In the genomic region with DNA sequence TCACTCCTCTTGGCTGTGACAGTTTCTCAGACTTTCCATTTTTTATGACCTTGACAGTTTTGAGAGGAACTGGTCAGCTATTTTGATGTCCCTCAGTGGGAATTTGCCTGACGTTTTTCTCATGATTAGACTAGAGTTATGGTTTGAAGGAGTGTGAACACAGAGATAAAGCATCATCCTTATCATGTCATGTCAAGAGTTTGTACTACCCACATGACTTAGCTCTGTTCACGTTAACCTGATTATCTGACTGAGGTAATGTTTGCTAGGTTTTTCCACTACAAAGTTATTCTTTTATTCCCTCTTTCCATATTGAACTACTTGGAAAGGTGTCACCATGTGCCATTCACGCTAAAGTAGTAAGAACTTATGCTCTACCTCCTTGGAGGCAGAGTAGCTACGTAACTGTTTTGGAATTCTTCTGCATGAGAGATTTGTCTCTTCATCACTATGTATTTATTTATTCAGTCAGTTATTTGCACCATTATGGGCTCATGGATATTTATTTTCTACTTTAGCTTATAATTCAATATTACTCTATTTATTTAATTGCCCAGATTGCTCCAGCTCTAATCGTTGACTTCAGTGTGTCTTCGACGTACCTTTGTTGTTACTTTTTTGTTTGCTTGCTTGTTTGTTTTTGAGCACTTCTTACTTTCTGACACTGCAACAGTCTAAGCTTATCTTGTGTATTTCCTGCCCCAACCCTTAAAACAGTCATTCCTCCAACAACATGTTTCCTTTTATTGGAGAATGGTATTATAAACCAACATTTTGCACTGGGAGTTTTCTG, we compare ENCODE assay signal across 19 cellular contexts. TPM values are rescaled to one million over a fixed set of nuclear protein-coding genes. Genes with fewer than 3 reads are reported as not detected.
A peak's percentile ranks its signal among the peaks of the same experiment; 100 is the strongest.
DNase-seq lines count a peak whose midpoint lies in the region; ATAC-seq and TF ChIP-seq lines count a peak whose summit lies in the region.
"Had no signal": no experiment of that assay in that cellular context is flagged by ENCODE, and none has a peak within 500 bp of the region (broad histone marks: within the 10 kb centered on the region; RNA-seq: fewer than 3 reads in every experiment).

No MANE protein-coding gene starts in this region.

- no peak overlapping the region for H4K8ac ChIP-seq in IMR-90 (ENCODE audit: low read depth in 2 of 2, low read length in 2 of 2)
- no peak overlapping the region for H4K8ac ChIP-seq in mesendoderm (ENCODE audit: low read depth, low read length)

- no peak overlapping the region for H2BK5ac ChIP-seq in IMR-90 (ENCODE audit: low read depth, low read length, poor library complexity, severe bottlenecking)
- no peak overlapping the region for H2BK5ac ChIP-seq in mesendoderm (ENCODE audit: low read length)

- H3K27me3 ChIP-seq in IMR-90 (ENCODE audit: control insufficient read depth, insufficient read depth, low read length) (no peaks in the 10 kb centered on the region), mesendoderm (ENCODE audit: insufficient read depth, low read length, poor library complexity) (no peaks in the 10 kb centered on the region)
- H3K27me3 ChIP-seq: BE2C had no signal

- dilution Hi-C loops in IMR-90 (cut with HindIII; ENCODE audit: low sequenced_read_pairs, unreplicated experiment) = no loop called here

- no peaks in the 10 kb centered on the region for H3K4me1 Mint-ChIP-seq in activated CD4-positive, alpha-beta T cell treated with anti-CD3 and anti-CD28 coated beads for 36 hours

- intact Hi-C loops in IMR-90 (cut with micrococcal nuclease) (no loop called here), left ventricle myocardium superior (cut with micrococcal nuclease) (no loop called here)
- intact Hi-C loops in activated CD4-positive, alpha-beta T cell treated with anti-CD3 and anti-CD28 coated beads for 36 hours (cut with DNase I, micrococcal nuclease) = no loop called here

- H3K4me3 ChIP-seq in IMR-90 (ENCODE audit: insufficient read depth, low read depth, low read length) = no peak overlapping the region
- no peak overlapping the region for H3K4me3 ChIP-seq in mesendoderm (ENCODE audit: low read length)

- H4K5ac ChIP-seq in IMR-90 (ENCODE audit: low read depth, low read length) (no peak overlapping the region), mesendoderm (ENCODE audit: low read length) (no peak overlapping the region)

- H2BK15ac ChIP-seq in IMR-90 (ENCODE audit: low read depth, low read length) (peak overlapping the region; percentile 27; the same call in 1 of the 3 replicates), mesendoderm (replicated peaks; ENCODE audit: low read depth) (no peak overlapping the region)

- ATAC-seq in IMR-90 (ENCODE audit: low read depth) (no peak), left ventricle myocardium superior (peak; percentile 51), GM21447 (IDR thresholded peaks at IDR 0.05; ENCODE audit: unreplicated experiment) (no peak)
- ATAC-seq in activated CD4-positive, alpha-beta T cell treated with anti-CD3 and anti-CD28 coated beads for 36 hours = no peak

- H3K27ac ChIP-seq in IMR-90 (ENCODE audit: insufficient read depth, low read length) = no peak overlapping the region
- H3K27ac ChIP-seq in mesendoderm (ENCODE audit: low read depth, low read length) = no peak overlapping the region

- no peak for TF ChIP-seq CTCF in IMR-90 (conservative IDR thresholded peaks at IDR 0.05; ENCODE audit: low read depth, low read length)

- H4K91ac ChIP-seq in IMR-90 (ENCODE audit: insufficient read depth, low read depth, low read length) = no peak overlapping the region

- H3K23ac ChIP-seq in IMR-90 (ENCODE audit: low read depth, low read length) = peak overlapping the region; percentile 24; the same call in 1 of the 2 replicates
- no peak overlapping the region for H3K23ac ChIP-seq in mesendoderm (ENCODE audit: low read length)

- POLR2A ChIA-PET in IMR-90 (lab: Charles Lee; ENCODE audit: unreplicated experiment) = interaction anchor here (0.5 kb wide), 1 partner anchor 89 kb away, joined by 5 read pairs; a partner anchor contains a TSS
- POLR2A ChIA-PET in activated CD4-positive, alpha-beta T cell treated with anti-CD3 and anti-CD28 coated beads for 36 hours (lab: Charles Lee) = no interaction called here

- CTCF ChIA-PET in IMR-90 (lab: Yijun Ruan, JAX) = interaction anchor here (0.6 to 1.5 kb wide), 2 partner anchors 37 to 185 kb away, joined by 3 read pairs; no protein-coding TSS in a partner anchor
- CTCF ChIA-PET in activated CD4-positive, alpha-beta T cell treated with anti-CD3 and anti-CD28 coated beads for 36 hours (lab: Charles Lee) = no interaction called here

- no peak overlapping the region for H2AK5ac ChIP-seq in IMR-90 (ENCODE audit: low read depth, low read length)
- H2AK5ac ChIP-seq in mesendoderm (ENCODE audit: low read length) = no peak overlapping the region

- no CpG with 5 or more reads among the region's 7 CpGs for WGBS in IMR-90 (ENCODE audit: extremely low coverage in 2 of 2, insufficient read length in 1 of 2), 2 experiments
- WGBS in mesendoderm (ENCODE audit: extremely low coverage, insufficient coverage, low lambda C conversion rate) = no CpG with 5 or more reads among the region's 7 CpGs

- H4K20me1 ChIP-seq in IMR-90 (ENCODE audit: insufficient read depth, low read length) = no peaks in the 10 kb centered on the region

- peaks cover 6% of the 10 kb centered on the region for H3K27me3 Mint-ChIP-seq in activated CD4-positive, alpha-beta T cell treated with anti-CD3 and anti-CD28 coated beads for 36 hours

- H3K9me3 Mint-ChIP-seq in activated CD4-positive, alpha-beta T cell treated with anti-CD3 and anti-CD28 coated beads for 36 hours (ENCODE audit: low read depth) = no peaks in the 10 kb centered on the region

- no peak overlapping the region for H2AFZ ChIP-seq in IMR-90 (replicated peaks; ENCODE audit: low read length, poor library complexity)

- no TSS peak for BruUV-seq in IMR-90 (replicated peaks; lab: Mats Ljungman, UMichigan)

- no peak for TF ChIP-seq RAD21 in IMR-90 (IDR thresholded peaks at IDR 0.05; ENCODE audit: low read length)

- DNase-seq in CMK (ENCODE audit: low read depth) = peak; percentile 21
- DNase-seq in IMR-90 = no peak
- peak; percentile 49 for DNase-seq in amniotic epithelial cell (ENCODE audit: low read depth)
- DNase-seq in left ventricle myocardium superior = no peak
- no peak for DNase-seq in mesendoderm
- DNase-seq in T-helper 9 cell = no peak
- no peak for DNase-seq in activated CD4-positive, alpha-beta T cell treated with anti-CD3 and anti-CD28 coated beads for 36 hours
- DNase-seq: BE2C, COR-L47, DMS79, Karpas-422, MV-4-11, NCI-H1105 treated with DMSO at 0.1 percent for 48 hours, NCI-H2081, NCI-H2171 treated with DMSO at 0.1 percent for 48 hours, NCI-H526, SHP77 treated with DMSO at 0.1 percent for 48 hours had no signal

- peaks cover 29 to 52% of the 10 kb centered on the region in 2 experiments for H3K79me1 ChIP-seq in IMR-90 (ENCODE audit: low read depth in 1 of 2, low read length in 2 of 2)
- no peaks in the 10 kb centered on the region for H3K79me1 ChIP-seq in mesendoderm (ENCODE audit: low read length)

- no peak for TF ChIP-seq POLR2A in IMR-90 (IDR thresholded peaks at IDR 0.05; ENCODE audit: low read depth, low read length)

- in situ Hi-C loops in IMR-90 (cut with MboI; ENCODE audit: low sequenced_read_pairs) = no loop called here

- H3K36me3 ChIP-seq in IMR-90 (ENCODE audit: control insufficient read depth, insufficient read depth, low read length) = no peaks in the 10 kb centered on the region
- no peaks in the 10 kb centered on the region for H3K36me3 ChIP-seq in mesendoderm (ENCODE audit: control insufficient read depth, insufficient read depth, low read length)
- H3K36me3 ChIP-seq: BE2C had no signal

- no peak overlapping the region for H2BK20ac ChIP-seq in IMR-90 (ENCODE audit: low read depth, low read length)

- H3K4me3 Mint-ChIP-seq in activated CD4-positive, alpha-beta T cell treated with anti-CD3 and anti-CD28 coated beads for 36 hours = no peak overlapping the region

- no peak overlapping the region for H3K56ac ChIP-seq in IMR-90 (ENCODE audit: extremely low read depth, insufficient read depth, low read length)
- H3K56ac ChIP-seq in mesendoderm (ENCODE audit: low read length) = no peak overlapping the region

- no peak overlapping the region for H2AK9ac ChIP-seq in IMR-90 (replicated peaks; ENCODE audit: low read depth, low read length, poor library complexity)

- H3K79me2 ChIP-seq in mesendoderm (ENCODE audit: control insufficient read depth, insufficient read depth, low read length) = no peaks in the 10 kb centered on the region

- H3K14ac ChIP-seq in IMR-90 (replicated peaks; ENCODE audit: low read depth, low read length) = no peak overlapping the region

- H3K36me3 Mint-ChIP-seq in activated CD4-positive, alpha-beta T cell treated with anti-CD3 and anti-CD28 coated beads for 36 hours (ENCODE audit: low read depth) = no peaks in the 10 kb centered on the region

- H3K4me2 ChIP-seq in IMR-90 (ENCODE audit: low read depth, low read length) (no peak overlapping the region), mesendoderm (ENCODE audit: low read length) (no peak overlapping the region)

- H3K9me1 ChIP-seq in IMR-90 (ENCODE audit: insufficient read depth, low read length) = no peaks in the 10 kb centered on the region; the same call in 1 of the 2 replicates

- no peak overlapping the region for H3K18ac ChIP-seq in IMR-90 (ENCODE audit: low read depth, low read length)
- no peak overlapping the region for H3K18ac ChIP-seq in mesendoderm (ENCODE audit: low read length)

- H3K9me3 ChIP-seq in IMR-90 (ENCODE audit: control insufficient read depth, insufficient read depth, low read length) = no peaks in the 10 kb centered on the region
- H3K9me3 ChIP-seq: BE2C had no signal

- H3K4me1 ChIP-seq in IMR-90 (ENCODE audit: control insufficient read depth, insufficient read depth, low read length) (no peaks in the 10 kb centered on the region), mesendoderm (ENCODE audit: control insufficient read depth, low read depth, low read length) (no peaks in the 10 kb centered on the region)
- H3K4me1 ChIP-seq: BE2C had no signal

- H3K4ac ChIP-seq in IMR-90 (ENCODE audit: low read depth, low read length) (no peak overlapping the region), mesendoderm (ENCODE audit: low read depth, low read length) (no peak overlapping the region)

- H2BK120ac ChIP-seq in IMR-90 (ENCODE audit: low read depth, low read length) = no peak overlapping the region
- no peak overlapping the region for H2BK120ac ChIP-seq in mesendoderm (ENCODE audit: low read depth, low read length)

- H3K9ac ChIP-seq in IMR-90 (ENCODE audit: low read depth, low read length) (no peak overlapping the region), mesendoderm (ENCODE audit: low read length) (no peak overlapping the region)

- no peak overlapping the region for H3K27ac Mint-ChIP-seq in activated CD4-positive, alpha-beta T cell treated with anti-CD3 and anti-CD28 coated beads for 36 hours

TF ChIP-seq in IMR-90, 13 proteins besides CTCF, POLR2A, EP300 and RAD21 (continues in another document):
- no peak for TF ChIP-seq NFE2L2 (IDR thresholded peaks at IDR 0.05; ENCODE audit: low read depth, low read length)

RNA-seq across cellular contexts. Expression of a gene that starts 50.4 kb away (rescaled TPM):
- total RNA-seq in IMR-90 (2012; rRNA removed) = 96.8 and 102 TPM in 2 replicates
- 28.7 and 31.2 TPM in 2 replicates for polyA plus RNA-seq in IMR-90 (2012; rRNA removed)
- 11.9 and 18.5 TPM in 2 replicates for polyA plus RNA-seq in IMR-90 (2012; cell fraction: cytosol; rRNA removed)
- 9.1 and 28.6 TPM in 2 replicates for polyA plus RNA-seq in IMR-90 (2012; cell fraction: nucleus; rRNA removed; ENCODE audit: low replicate concordance)
- total RNA-seq in left ventricle myocardium superior = 32.8 TPM
- 0.11 TPM for polyA plus RNA-seq in mesendoderm (2013, experiment 1 of 2)
- polyA plus RNA-seq in mesendoderm (2013, experiment 2 of 2) = 0.17 TPM
- not detected for total RNA-seq in activated CD4-positive, alpha-beta T cell treated with anti-CD3 and anti-CD28 coated beads for 36 hours
- total RNA-seq: OCI-LY7 had no signal

Comparison
In these comparisons a context has a peak if more than half of its experiments do, and no peak if none do; other contexts are left out.
1. DNase-seq: peak in CMK (single experiment) and amniotic epithelial cell (single experiment); none in IMR-90 (single experiment), left ventricle myocardium superior (single experiment), mesendoderm (single experiment), T-helper 9 cell (single experiment) and activated CD4-positive, alpha-beta T cell treated with anti-CD3 and anti-CD28 coated beads for 36 hours (single experiment).
2. RNA of a gene that starts 50.4 kb away (total RNA-seq): 96.8 to 102 TPM in IMR-90 and 32.8 TPM in left ventricle myocardium superior (single experiment); not detected in activated CD4-positive, alpha-beta T cell treated with anti-CD3 and anti-CD28 coated beads for 36 hours; every median in the first group is over 10 times any median in the second.